ENCODE assay signal across 6 cellular contexts in the genomic region with DNA sequence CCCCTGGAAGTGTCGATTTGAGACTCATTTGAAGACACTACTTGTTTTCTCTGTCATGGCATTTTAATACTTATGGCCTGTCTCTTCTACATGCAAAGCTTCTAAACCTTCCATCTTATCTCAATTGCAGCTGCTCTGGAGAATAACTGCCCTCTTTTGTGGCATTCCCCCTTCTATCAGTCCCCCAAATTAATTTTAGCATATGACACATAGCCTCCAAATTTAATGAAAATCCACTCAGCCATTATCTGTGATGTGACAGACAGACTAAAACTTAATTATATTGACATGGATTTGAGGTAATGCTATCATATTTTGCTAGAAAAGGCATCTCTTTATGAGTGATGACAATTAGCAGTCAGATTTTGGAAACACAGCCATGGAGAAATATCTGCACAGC.
"Had no signal": no experiment of that assay in that cellular context is flagged by ENCODE, and none has a peak within 500 bp of the region (broad histone marks: within the 10 kb centered on the region; RNA-seq: fewer than 3 reads in every experiment).

No MANE protein-coding gene starts in this region.

- DNase-seq: IMR-90, KBM-7, KG1 had no signal

- H3K27ac ChIP-seq: HL-60 had no signal

- ATAC-seq: HepG2, K562 had no signal

- H3K4me3 ChIP-seq: K562 had no signal
